In genomic region chr6:112153926-112154621, GRCh38 we compare ENCODE assay signal across 9 cellular contexts.
DNase-seq lines count a peak whose midpoint lies in the region; ATAC-seq and TF ChIP-seq lines count a peak whose summit lies in the region.
"Had no signal": no experiment of that assay in that cellular context is flagged by ENCODE, and none has a peak within 500 bp of the region (broad histone marks: within the 10 kb centered on the region; RNA-seq: fewer than 3 reads in every experiment).

No MANE protein-coding gene starts in this region.

- no peak for TF ChIP-seq CTCF in omental fat pad (IDR thresholded peaks at IDR 0.05)

- ATAC-seq in omental fat pad (ENCODE audit: low FRiP score), result peak; percentile 38
- no peak for ATAC-seq in left lobe of liver
- ATAC-seq in HG03460 (IDR thresholded peaks at IDR 0.05; ENCODE audit: unreplicated experiment), result no peak

- DNase-seq in Daoy (ENCODE audit: low read depth), result peak; percentile 75
- peak; percentile 74 for DNase-seq in HT1080 (ENCODE audit: low read depth)
- peak; percentile 28 for DNase-seq in astrocyte of the hippocampus (ENCODE audit: low read depth, low spot score)
- no peak for DNase-seq in omental fat pad (ENCODE audit: low spot score)
- DNase-seq in left lobe of liver (ENCODE audit: low spot score), result no peak
- no peak for DNase-seq in Ammon's horn (ENCODE audit: low spot score)
- DNase-seq: effector CD4-positive, alpha-beta T cell; NCI-H187 treated with DMSO at 0.1 percent for 48 hours had no signal

Comparison
In these comparisons a context has a peak if more than half of its experiments do, and no peak if none do; other contexts are left out.
1. DNase-seq: peak in Daoy (single experiment), HT1080 (single experiment) and astrocyte of the hippocampus (single experiment); none in omental fat pad (single experiment), left lobe of liver (single experiment) and Ammon's horn (single experiment).